In the genomic region with DNA sequence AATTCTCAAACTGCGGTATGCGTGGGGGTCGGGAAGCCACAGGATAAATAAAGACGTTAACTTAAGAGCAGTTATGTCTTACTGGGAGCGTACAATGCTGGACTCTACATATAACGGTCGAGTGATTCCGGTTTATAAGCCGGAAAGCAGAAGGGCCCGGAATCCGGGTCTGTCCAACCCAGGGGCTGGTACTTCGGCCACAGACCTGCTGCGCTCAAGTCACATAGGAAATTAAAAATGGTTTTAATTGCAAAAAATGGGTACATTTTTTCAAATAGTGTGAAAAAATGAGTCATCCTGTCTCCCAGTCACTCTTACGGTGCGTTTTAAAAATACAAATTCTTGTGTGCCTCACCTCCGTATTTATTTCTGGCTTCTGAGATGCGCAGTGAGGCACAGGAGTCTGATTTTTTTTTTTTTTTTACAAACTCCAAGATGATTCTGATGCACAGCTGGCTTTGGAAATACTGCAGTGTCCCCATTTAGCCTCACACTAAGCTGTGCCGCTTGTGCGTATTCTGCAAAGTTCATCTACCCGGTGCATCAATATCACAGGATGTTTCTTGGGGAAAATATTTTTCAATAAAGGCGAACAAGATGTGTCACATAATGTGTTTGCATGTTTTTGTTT, we compare ENCODE assay signal across 8 cellular contexts. TPM values are rescaled to one million over a fixed set of nuclear protein-coding genes. Genes with fewer than 3 reads are reported as not detected.
DNase-seq lines count a peak whose midpoint lies in the region; ATAC-seq and TF ChIP-seq lines count a peak whose summit lies in the region.

No MANE protein-coding gene starts in this region.

- H3K4me3 ChIP-seq in GM06990 (replicated peaks; ENCODE audit: low read depth, low read length) = peak overlapping the region; percentile 80
- peak overlapping the region; percentile 68 for H3K4me3 ChIP-seq in cardiac muscle cell
- H3K4me3 ChIP-seq in rectal smooth muscle tissue (ENCODE audit: low read length) = peak overlapping the region; percentile 93

- H3K9me3 ChIP-seq in cardiac muscle cell (ENCODE audit: low read depth) = no peaks in the 10 kb centered on the region

- H3K36me3 ChIP-seq in GM06990 (ENCODE audit: control insufficient read depth, insufficient read depth, low read length) (peaks cover 23% of the 10 kb centered on the region), cardiac muscle cell (peaks cover 22% of the 10 kb centered on the region), rectal smooth muscle tissue (ENCODE audit: control insufficient read depth, insufficient read depth, low read length) (peaks cover 31% of the 10 kb centered on the region)

- peaks cover 30% of the 10 kb centered on the region for H3K36me3 Mint-ChIP-seq in WTC11

- H3K27ac ChIP-seq in cardiac muscle cell (peak overlapping the region; percentile 90), rectal smooth muscle tissue (ENCODE audit: low read depth, low read length) (peak overlapping the region; percentile 92)

- H3K27me3 ChIP-seq in GM06990 (replicated peaks; ENCODE audit: control insufficient read depth, insufficient read depth, low read length) (no peaks in the 10 kb centered on the region), cardiac muscle cell (no peaks in the 10 kb centered on the region), rectal smooth muscle tissue (ENCODE audit: control insufficient read depth, insufficient read depth, low read length) (no peaks in the 10 kb centered on the region)

- no peaks in the 10 kb centered on the region for H3K9me3 Mint-ChIP-seq in WTC11

- TF ChIP-seq CTCF in GM06990 (IDR thresholded peaks at IDR 0.05; ENCODE audit: insufficient read depth, low read length, poor library complexity, severe bottlenecking) = no peak
- TF ChIP-seq CTCF in WTC11 (IDR thresholded peaks at IDR 0.05) = no peak
- no peak for TF ChIP-seq CTCF in cardiac muscle cell (IDR thresholded peaks at IDR 0.05; ENCODE audit: low read depth, low read length)

- H3K9ac ChIP-seq in rectal smooth muscle tissue (ENCODE audit: low read length) = peak overlapping the region; percentile 73

- ATAC-seq in HG02678 (IDR thresholded peaks at IDR 0.05; ENCODE audit: unreplicated experiment) (peak; percentile 10), WTC11 (no peak), GM18870 (IDR thresholded peaks at IDR 0.05; ENCODE audit: unreplicated experiment) (no peak)

- peak overlapping the region; percentile 97 for H3K27ac Mint-ChIP-seq in WTC11

- H3K27me3 Mint-ChIP-seq in WTC11 (ENCODE audit: low read depth) = no peaks in the 10 kb centered on the region

- peaks cover 39% of the 10 kb centered on the region for H3K4me1 Mint-ChIP-seq in WTC11

- CTCF ChIA-PET in WTC11 (lab: Charles Lee) = interaction anchor here (0.6 to 5.0 kb wide), 11 partner anchors 9 to 624 kb away, joined by 3 to 48 read pairs (median 6); partner anchors contain the start of genes CTSA and NEURL2

- peak overlapping the region; percentile 92 for H3K4me3 Mint-ChIP-seq in WTC11

- H3K4me1 ChIP-seq in cardiac muscle cell (ENCODE audit: low read depth) = peaks cover 4% of the 10 kb centered on the region
- peaks cover 5% of the 10 kb centered on the region for H3K4me1 ChIP-seq in rectal smooth muscle tissue (ENCODE audit: control insufficient read depth, insufficient read depth, low read length)

- DNase-seq in GM06990 (ENCODE audit: extremely low read depth, insufficient read length) (no peak), WTC11 (ENCODE audit: low spot score) (no peak), cardiac muscle cell (ENCODE audit: low read depth in 1 of 2, low spot score in 1 of 2) (no peak), NCI-H1105 treated with DMSO at 0.1 percent for 48 hours (lab: John Stamatoyannopoulos, UW) (no peak), DMS53 treated with DMSO at 0.1 percent for 48 hours (lab: John Stamatoyannopoulos, UW; ENCODE audit: unreplicated experiment) (no peak)

- POLR2A ChIA-PET in WTC11 (lab: Charles Lee) = interaction anchor here (0.6 to 3.4 kb wide), 14 partner anchors 12 to 498 kb away, joined by 3 to 43 read pairs (median 4); partner anchors contain the start of genes CTSA, NEURL2, PLTP and SNX21

TF ChIP-seq in WTC11, 78 proteins besides CTCF, POLR2A, EP300 and RAD21:
- TF ChIP-seq ETV6 (CRISPR knock-in tag; IDR thresholded peaks at IDR 0.05) (no peak), ZNF281 (CRISPR knock-in tag; IDR thresholded peaks at IDR 0.05) (no peak), MXD4 (CRISPR knock-in tag; IDR thresholded peaks at IDR 0.05; ENCODE audit: borderline replicate concordance) (no peak), RORB (CRISPR knock-in tag; IDR thresholded peaks at IDR 0.05) (no peak), GRHL2 (CRISPR knock-in tag; IDR thresholded peaks at IDR 0.05; ENCODE audit: insufficient replicate concordance, severe bottlenecking) (no peak)
- TF ChIP-seq, protein P1, sequence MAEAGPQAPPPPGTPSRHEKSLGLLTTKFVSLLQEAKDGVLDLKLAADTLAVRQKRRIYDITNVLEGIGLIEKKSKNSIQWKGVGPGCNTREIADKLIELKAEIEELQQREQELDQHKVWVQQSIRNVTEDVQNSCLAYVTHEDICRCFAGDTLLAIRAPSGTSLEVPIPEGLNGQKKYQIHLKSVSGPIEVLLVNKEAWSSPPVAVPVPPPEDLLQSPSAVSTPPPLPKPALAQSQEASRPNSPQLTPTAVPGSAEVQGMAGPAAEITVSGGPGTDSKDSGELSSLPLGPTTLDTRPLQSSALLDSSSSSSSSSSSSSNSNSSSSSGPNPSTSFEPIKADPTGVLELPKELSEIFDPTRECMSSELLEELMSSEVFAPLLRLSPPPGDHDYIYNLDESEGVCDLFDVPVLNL (CRISPR knock-in tag; IDR thresholded peaks at IDR 0.05; ENCODE audit: borderline replicate concordance, low read depth) = no peak
TF ChIP-seq in WTC11: peak in this region for 0.

RNA-seq across cellular contexts. Expression of gene PCIF1, which starts 1.0 kb away (rescaled TPM):
- total RNA-seq in WTC11 (2021) (37.7 to 42.2 TPM (median 39.4 TPM) in 3 replicates), cardiac muscle cell (26.8 and 41.2 TPM in 2 replicates)
- polyA plus RNA-seq in cardiac muscle cell = 43.8 and 65.7 TPM in 2 replicates

RNA-seq across cellular contexts. Expression of gene PLTP, which starts 23.6 kb away (rescaled TPM):
- total RNA-seq in WTC11 (2021) (109 to 135 TPM (median 133 TPM) in 3 replicates), cardiac muscle cell (71.7 and 90.9 TPM in 2 replicates)
- 93.6 and 99.6 TPM in 2 replicates for polyA plus RNA-seq in cardiac muscle cell

RNA-seq across cellular contexts. Expression of gene ZNF335, which starts 36.5 kb away (rescaled TPM):
- total RNA-seq in WTC11 (2021) = 16.3 to 20.0 TPM (median 16.4 TPM) in 3 replicates
- 18.1 and 28.1 TPM in 2 replicates for total RNA-seq in cardiac muscle cell
- 13.5 and 26.7 TPM in 2 replicates for polyA plus RNA-seq in cardiac muscle cell

RNA-seq across cellular contexts. Expression of gene CTSA, which starts 44.4 kb away (rescaled TPM):
- total RNA-seq in WTC11 (2021) = 44.2 to 48.3 TPM (median 47.2 TPM) in 3 replicates
- total RNA-seq in cardiac muscle cell = 52.3 and 61.6 TPM in 2 replicates
- polyA plus RNA-seq in cardiac muscle cell = 78.1 and 82.7 TPM in 2 replicates

RNA-seq across cellular contexts. Expression of gene NEURL2, which starts 44.5 kb away (rescaled TPM):
- 6.1 to 8.3 TPM (median 6.6 TPM) in 3 replicates for total RNA-seq in WTC11 (2021)
- total RNA-seq in cardiac muscle cell = 77.8 and 81.3 TPM in 2 replicates
- 64.5 and 78.2 TPM in 2 replicates for polyA plus RNA-seq in cardiac muscle cell
